In the genomic region with DNA sequence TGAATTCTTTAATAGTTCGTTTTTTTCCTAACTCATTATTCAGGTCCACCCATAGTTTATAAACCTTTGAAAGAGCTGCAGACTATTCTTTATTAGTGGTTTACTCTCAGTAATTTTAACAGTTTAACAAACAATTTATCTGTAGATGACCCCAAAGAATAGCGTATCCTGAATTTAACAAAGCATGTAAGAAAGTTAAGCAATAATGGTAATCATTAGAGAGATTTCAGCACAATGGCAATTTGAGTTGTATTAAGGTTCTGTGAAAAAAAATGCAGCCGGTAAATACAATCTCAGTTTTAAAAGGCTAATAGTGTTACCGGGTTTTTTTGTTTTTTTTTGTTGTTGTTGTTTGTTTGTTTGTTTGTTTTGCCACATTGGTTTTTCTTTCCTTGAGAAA, we compare ENCODE assay signal across 25 cellular contexts. TPM values are rescaled to one million over a fixed set of nuclear protein-coding genes. Genes with fewer than 3 reads are reported as not detected.
"Had no signal": no experiment of that assay in that cellular context is flagged by ENCODE, and none has a peak within 500 bp of the region (broad histone marks: within the 10 kb centered on the region; RNA-seq: fewer than 3 reads in every experiment).

No MANE protein-coding gene starts in this region.

- FAIRE-seq: bronchial epithelial cell, RCC 7860 had no signal

- H3K9me3 ChIP-seq: ascending aorta, body of pancreas, SJSA1 had no signal

- ATAC-seq: activated naive CD4-positive, alpha-beta T cell treated with anti-CD3 and anti-CD28 coated beads, Interleukin-2, amount 50 U/mL, for 72 hours; activated naive CD8-positive, alpha-beta T cell treated with anti-CD3 and anti-CD28 coated beads, Interleukin-2, amount 50 U/mL, for 24 hours; activated T-cell treated with anti-CD3 and anti-CD28 coated beads, Interleukin-2, amount 50 U/mL, for 4 hours had no signal

- H3K27ac ChIP-seq: ascending aorta, SJSA1 had no signal

- DNase-seq: activated B cell treated with CpG ODN at 0.5 μM for 24 hours; activated CD4-positive, alpha-beta memory T cell treated with anti-CD3 and anti-CD28 coated beads for 36 hours; activated CD4-positive, alpha-beta T cell treated with anti-CD3 and anti-CD28 coated beads for 1 hour; activated CD4-positive, alpha-beta T cell treated with anti-CD3 and anti-CD28 coated beads, Interleukin-2, amount 10 ng/mL, durations not matched to agents 24 days and 14 days; activated CD8-positive, alpha-beta memory T cell treated with anti-CD3 and anti-CD28 coated beads for 24 hours; activated effector memory CD4-positive, alpha-beta T cell treated with anti-CD3 and anti-CD28 coated beads, Interleukin-2, amount 50 U/mL, for 16 hours; activated naive CD4-positive, alpha-beta T cell treated with Interleukin-2 at 50 U/mL for 16 hours; activated naive CD8-positive, alpha-beta T cell treated with anti-CD3 and anti-CD28 coated beads, Interleukin-2, amount 50 U/mL, for 24 hours; activated T-cell treated with anti-CD3 and anti-CD28 coated beads, Interleukin-2, amount 50 U/mL, for 4 hours; amniotic stem cell; central memory CD4-positive, alpha-beta T cell; Kasumi-1; NCI-H146; NCI-H187 treated with DMSO at 0.1 percent for 48 hours; NCI-H2081 treated with DMSO at 0.1 percent for 48 hours; NCI-H2171; NCI-H226; NCI-H510A; SHP77 had no signal

- H3K36me3 ChIP-seq: ascending aorta, SJSA1 had no signal

- H3K4me3 ChIP-seq: ascending aorta, body of pancreas, SJSA1 had no signal

- H3K27me3 ChIP-seq: ascending aorta, body of pancreas, SJSA1 had no signal

- H3K4me1 ChIP-seq: ascending aorta had no signal

RNA-seq across cellular contexts. Expression of a gene that starts 41.8 kb away (rescaled TPM):
- total RNA-seq: activated B cell treated with CpG ODN at 0.5 μM for 24 hours had no signal
